9 cellular contexts compared by ENCODE assay signal in genomic region chr6:21935561-21936028, GRCh38.
DNase-seq lines count a peak whose midpoint lies in the region; ATAC-seq, FAIRE-seq and TF ChIP-seq lines count a peak whose summit lies in the region.
"Had no signal": no experiment of that assay in that cellular context is flagged by ENCODE, and none has a peak within 500 bp of the region (broad histone marks: within the 10 kb centered on the region; RNA-seq: fewer than 3 reads in every experiment).

No MANE protein-coding gene starts in this region.

- TF ChIP-seq CTCF in Calu3 (IDR thresholded peaks at IDR 0.05; ENCODE audit: unreplicated experiment) (peak; percentile 48), GM20000 (IDR thresholded peaks at IDR 0.05; ENCODE audit: extremely low read depth, missing control alignments) (no peak), endothelial cell of umbilical vein (IDR thresholded peaks at IDR 0.05; ENCODE audit: extremely low read depth in 1 of 2, insufficient read depth in 1 of 2, low read depth in 1 of 2, low read length in 2 of 2) (peak; percentile 42 to 45)

- H3K36me3 ChIP-seq in endothelial cell of umbilical vein (ENCODE audit: control insufficient read depth in 2 of 2, extremely low read depth in 1 of 2, insufficient read depth in 2 of 2, low read length in 2 of 2) (no peaks in the 10 kb centered on the region), trophoblast cell (ENCODE audit: control insufficient read depth in 1 of 2, insufficient read depth in 2 of 2, low read length in 2 of 2) (peaks cover 0 to 2% of the 10 kb centered on the region in 2 experiments)
- no peaks in the 10 kb centered on the region for H3K36me3 ChIP-seq in CD4-positive, alpha-beta memory T cell (ENCODE audit: insufficient read depth, low read length)

- H4K91ac ChIP-seq in trophoblast cell (ENCODE audit: low read depth, low read length): no peak overlapping the region

- H3K4me2 ChIP-seq in endothelial cell of umbilical vein (ENCODE audit: insufficient read depth, low read length) (no peak overlapping the region), trophoblast cell (ENCODE audit: low read length) (no peak overlapping the region)

- H3K18ac ChIP-seq in trophoblast cell (ENCODE audit: low read length): no peak overlapping the region

- H2BK120ac ChIP-seq in trophoblast cell (ENCODE audit: insufficient read depth, low read length, poor library complexity): no peak overlapping the region

- no peaks in the 10 kb centered on the region for H3K27me3 Mint-ChIP-seq in Calu3 (ENCODE audit: unreplicated experiment)
- H3K27me3 Mint-ChIP-seq in CD4-positive, alpha-beta memory T cell: peaks cover 0 to 1% of the 10 kb centered on the region in 2 donors

- no peak overlapping the region for H3K23ac ChIP-seq in trophoblast cell (ENCODE audit: low read length)

- WGBS in trophoblast cell (ENCODE audit: extremely low coverage, insufficient coverage, insufficient read length): no CpG with 5 or more reads among the region's 2 CpGs

- no peak for FAIRE-seq in endothelial cell of umbilical vein (lab: Jason Lieb, UNC)

- peak overlapping the region; percentile 8 for H4K8ac ChIP-seq in trophoblast cell (ENCODE audit: low read depth, low read length)

- H3K9ac ChIP-seq in endothelial cell of umbilical vein (replicated peaks; ENCODE audit: extremely low read depth, insufficient read depth, low read length) (no peak overlapping the region), trophoblast cell (ENCODE audit: low read length) (no peak overlapping the region)

- H3K4me3 Mint-ChIP-seq in Calu3 (ENCODE audit: low read depth, unreplicated experiment): no peak overlapping the region
- no peak overlapping the region for H3K4me3 Mint-ChIP-seq in CD4-positive, alpha-beta memory T cell
- no peak overlapping the region for H3K4me3 Mint-ChIP-seq in stimulated activated effector memory CD8-positive, alpha-beta T cell treated with anti-CD3 and anti-CD28 coated beads, Interleukin-12 subunit alpha, Interleukin-12 subunit beta, amount 100 ng/mL, for 72 hours

- CTCF ChIA-PET in Calu3 (lab: Charles Lee): no interaction called here
- CTCF ChIA-PET in endothelial cell of umbilical vein (lab: Charles Lee): interaction anchor here (0.7 to 2.4 kb wide), 5 partner anchors 11 to 342 kb away, joined by 3 to 5 read pairs (median 3); partner anchors contain the start of gene SOX4
- CTCF ChIA-PET in CD4-positive, alpha-beta memory T cell (lab: Charles Lee; ENCODE audit: partially characterized antibody): no interaction called here

- H4K12ac ChIP-seq in trophoblast cell (ENCODE audit: low read depth, low read length): no peak overlapping the region

- dilution Hi-C loops in endothelial cell of umbilical vein (cut with MboI; ENCODE audit: extremely low pct_ligation_motif_present, low sequenced_read_pairs): no loop called here

- BruUV-seq in Calu3 (replicated peaks; lab: Mats Ljungman, UMichigan) (no TSS peak), endothelial cell of umbilical vein (replicated peaks; lab: Mats Ljungman, UMichigan) (no TSS peak)

- H3K9me3 ChIP-seq in endothelial cell of umbilical vein (replicated peaks; ENCODE audit: control insufficient read depth, insufficient read depth, low read length) (no peaks in the 10 kb centered on the region), trophoblast cell (ENCODE audit: insufficient read depth, low read depth, low read length) (no peaks in the 10 kb centered on the region)
- H3K9me3 ChIP-seq in CD4-positive, alpha-beta memory T cell (ENCODE audit: control insufficient read depth in 1 of 2, low read length in 2 of 2): no peaks in the 10 kb centered on the region

- no peaks in the 10 kb centered on the region for H3K27me3 ChIP-seq in endothelial cell of umbilical vein (ENCODE audit: control insufficient read depth in 2 of 2, insufficient read depth in 2 of 2, low read length in 2 of 2)
- no peaks in the 10 kb centered on the region for H3K27me3 ChIP-seq in trophoblast cell (ENCODE audit: insufficient read depth, low read length)
- no peaks in the 10 kb centered on the region for H3K27me3 ChIP-seq in CD4-positive, alpha-beta memory T cell (ENCODE audit: insufficient read depth, low read length)

- H3K4me3 ChIP-seq in endothelial cell of umbilical vein (replicated peaks in 1 of 3; ENCODE audit: insufficient read depth in 1 of 3, low read depth in 1 of 3, low read length in 3 of 3) (no peak overlapping the region), trophoblast cell (ENCODE audit: low read depth, low read length) (no peak overlapping the region)
- no peak overlapping the region for H3K4me3 ChIP-seq in CD4-positive, alpha-beta memory T cell (ENCODE audit: low read length in 2 of 2)

- H3K4ac ChIP-seq in trophoblast cell (ENCODE audit: low read depth, low read length): no peak overlapping the region

- TF ChIP-seq POLR2A in endothelial cell of umbilical vein (IDR thresholded peaks at IDR 0.05; ENCODE audit: low read depth, low read length): no peak

- ATAC-seq in GM21825 (IDR thresholded peaks at IDR 0.05; ENCODE audit: unreplicated experiment): no peak
- ATAC-seq in stimulated activated effector memory CD8-positive, alpha-beta T cell treated with anti-CD3 and anti-CD28 coated beads, Interleukin-12 subunit alpha, Interleukin-12 subunit beta, amount 100 ng/mL, for 72 hours: no peak

- no peaks in the 10 kb centered on the region for H3K9me1 ChIP-seq in endothelial cell of umbilical vein (replicated peaks; ENCODE audit: control insufficient read depth, extremely low read depth, insufficient read depth, low read length)

- no peak overlapping the region for H2BK5ac ChIP-seq in trophoblast cell (ENCODE audit: low read depth, low read length, poor library complexity)

- H3K9me3 Mint-ChIP-seq in Calu3 (ENCODE audit: low read depth, unreplicated experiment): peaks cover 6% of the 10 kb centered on the region
- H3K9me3 Mint-ChIP-seq in CD4-positive, alpha-beta memory T cell: peaks cover 0 to 20% (median 6%) of the 10 kb centered on the region in 8 donors
- peaks cover 13% of the 10 kb centered on the region for H3K9me3 Mint-ChIP-seq in stimulated activated effector memory CD8-positive, alpha-beta T cell treated with anti-CD3 and anti-CD28 coated beads, Interleukin-12 subunit alpha, Interleukin-12 subunit beta, amount 100 ng/mL, for 72 hours

- H2BK12ac ChIP-seq in trophoblast cell (ENCODE audit: low read length): no peak overlapping the region

- H3K4me1 Mint-ChIP-seq in Calu3 (ENCODE audit: low read depth, unreplicated experiment): peaks cover 10% of the 10 kb centered on the region
- no peaks in the 10 kb centered on the region for H3K4me1 Mint-ChIP-seq in CD4-positive, alpha-beta memory T cell
- no peaks in the 10 kb centered on the region for H3K4me1 Mint-ChIP-seq in stimulated activated effector memory CD8-positive, alpha-beta T cell treated with anti-CD3 and anti-CD28 coated beads, Interleukin-12 subunit alpha, Interleukin-12 subunit beta, amount 100 ng/mL, for 72 hours

- intact Hi-C loops in Calu3 (cut with micrococcal nuclease; ENCODE audit: unreplicated experiment) (no loop called here), endothelial cell of umbilical vein (cut with micrococcal nuclease) (loop anchor here (1.0 to 10.0 kb wide), 4 partner anchors 88 to 338 kb away; no protein-coding TSS in a partner anchor)
- intact Hi-C loops in CD4-positive, alpha-beta memory T cell (cut with micrococcal nuclease): no loop called here

- POLR2A ChIA-PET in endothelial cell of umbilical vein (lab: Charles Lee): interaction anchor here (2.0 kb wide), 1 partner anchor 342 kb away, joined by 7 read pairs; the partner anchor contains the start of gene SOX4
- POLR2A ChIA-PET in CD4-positive, alpha-beta memory T cell (lab: Charles Lee; ENCODE audit: partially characterized antibody): interaction anchor here (0.7 kb wide), 1 partner anchor 452 kb away, joined by 3 read pairs; no protein-coding TSS in a partner anchor

- H3K27ac ChIP-seq in endothelial cell of umbilical vein (ENCODE audit: insufficient read depth, low read depth, low read length): no peak overlapping the region
- peak overlapping the region; percentile 10 for H3K27ac ChIP-seq in trophoblast cell (ENCODE audit: low read depth, low read length)
- no peak overlapping the region for H3K27ac ChIP-seq in CD4-positive, alpha-beta memory T cell (ENCODE audit: low read depth, low read length)

- no peak overlapping the region for H3K14ac ChIP-seq in trophoblast cell (ENCODE audit: low read length)

- no peaks in the 10 kb centered on the region for H4K20me1 ChIP-seq in endothelial cell of umbilical vein (replicated peaks; ENCODE audit: control insufficient read depth, extremely low read depth, insufficient read depth, low read length)

- H3K27ac Mint-ChIP-seq in Calu3 (ENCODE audit: unreplicated experiment): peak overlapping the region; percentile 21
- no peak overlapping the region for H3K27ac Mint-ChIP-seq in CD4-positive, alpha-beta memory T cell
- no peak overlapping the region for H3K27ac Mint-ChIP-seq in stimulated activated effector memory CD8-positive, alpha-beta T cell treated with anti-CD3 and anti-CD28 coated beads, Interleukin-12 subunit alpha, Interleukin-12 subunit beta, amount 100 ng/mL, for 72 hours

- H3K36me3 Mint-ChIP-seq in Calu3 (ENCODE audit: insufficient read depth, unreplicated experiment): peaks cover 5% of the 10 kb centered on the region
- no peaks in the 10 kb centered on the region for H3K36me3 Mint-ChIP-seq in CD4-positive, alpha-beta memory T cell
- no peaks in the 10 kb centered on the region for H3K36me3 Mint-ChIP-seq in stimulated activated effector memory CD8-positive, alpha-beta T cell treated with anti-CD3 and anti-CD28 coated beads, Interleukin-12 subunit alpha, Interleukin-12 subunit beta, amount 100 ng/mL, for 72 hours

- DNase-seq in Calu3: peak; percentile 50
- peak; percentile 17 for DNase-seq in GM20000 (ENCODE audit: low spot score)
- DNase-seq in NCI-H69 (lab: John Stamatoyannopoulos, UW): peak; percentile 45
- DNase-seq in endothelial cell of umbilical vein (ENCODE audit: low read depth, low spot score): no peak
- peak; percentile 36 to 76 for DNase-seq in trophoblast cell
- no peak for DNase-seq in CD4-positive, alpha-beta memory T cell
- DNase-seq in stimulated activated effector memory CD8-positive, alpha-beta T cell treated with anti-CD3 and anti-CD28 coated beads, Interleukin-12 subunit alpha, Interleukin-12 subunit beta, amount 100 ng/mL, for 72 hours (ENCODE audit: low spot score in 2 of 2): no peak
- DNase-seq: left cardiac atrium had no signal

- peaks cover 4% of the 10 kb centered on the region for H3K79me1 ChIP-seq in trophoblast cell (ENCODE audit: low read length)

- no peak overlapping the region for H2AFZ ChIP-seq in endothelial cell of umbilical vein (ENCODE audit: low read depth, low read length)
- H2AFZ ChIP-seq in trophoblast cell (ENCODE audit: insufficient read depth, low read length, poor library complexity): no peak overlapping the region

- H3K4me1 ChIP-seq in endothelial cell of umbilical vein (ENCODE audit: control insufficient read depth, extremely low read depth, insufficient read depth, low read length): peaks cover 19% of the 10 kb centered on the region
- H3K4me1 ChIP-seq in trophoblast cell (ENCODE audit: control insufficient read depth in 1 of 2, insufficient read depth in 2 of 2, low read length in 2 of 2): no peaks in the 10 kb centered on the region
- no peaks in the 10 kb centered on the region for H3K4me1 ChIP-seq in CD4-positive, alpha-beta memory T cell (ENCODE audit: insufficient read depth, low read length)

- H2AK5ac ChIP-seq in trophoblast cell (ENCODE audit: low read length): no peak overlapping the region

- no peaks in the 10 kb centered on the region for H3K79me2 ChIP-seq in endothelial cell of umbilical vein (ENCODE audit: control insufficient read depth, insufficient read depth, low read length)
- H3K79me2 ChIP-seq in trophoblast cell (ENCODE audit: control insufficient read depth, insufficient read depth, low read length, poor library complexity): no peaks in the 10 kb centered on the region

Comparison
In these comparisons a context has a peak if more than half of its experiments do, and no peak if none do; other contexts are left out.
1. DNase-seq: peak in Calu3 (single experiment), GM20000 (single experiment), NCI-H69 (single experiment) and trophoblast cell (2 of 2); none in endothelial cell of umbilical vein (single experiment), CD4-positive, alpha-beta memory T cell (0 of 5) and stimulated activated effector memory CD8-positive, alpha-beta T cell treated with anti-CD3 and anti-CD28 coated beads, Interleukin-12 subunit alpha, Interleukin-12 subunit beta, amount 100 ng/mL, for 72 hours (0 of 2).